ENCODE assay signal across 8 cellular contexts in the genomic region with DNA sequence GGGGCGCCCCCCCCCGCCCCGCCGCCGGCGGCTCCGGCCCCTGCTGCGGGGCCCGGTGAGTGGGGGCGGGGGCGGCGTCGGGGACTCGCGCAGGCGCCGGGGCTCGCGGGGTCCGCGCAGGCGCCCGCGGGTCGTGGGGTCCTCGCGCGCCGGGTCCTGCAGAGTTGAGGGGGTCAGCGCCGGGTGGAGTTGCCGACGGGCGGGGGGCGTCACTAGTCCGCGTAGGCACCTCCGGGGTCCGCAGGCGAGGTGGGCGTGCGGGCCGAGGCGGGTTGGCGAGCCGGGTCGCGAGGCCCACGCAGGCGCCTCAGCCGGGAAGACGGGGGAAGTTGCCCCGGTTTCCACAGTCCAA. TPM values are rescaled to one million over a fixed set of nuclear protein-coding genes. Genes with fewer than 3 reads are reported as not detected.
A peak's percentile ranks its signal among the peaks of the same experiment; 100 is the strongest.
DNase-seq lines count a peak whose midpoint lies in the region; ATAC-seq, FAIRE-seq and TF ChIP-seq lines count a peak whose summit lies in the region.

No MANE protein-coding gene starts in this region.

- peaks cover 43% of the 10 kb centered on the region for H3K4me1 Mint-ChIP-seq in stimulated activated naive CD8-positive, alpha-beta T cell treated with anti-CD3 and anti-CD28 coated beads, Interleukin-15, amount 100 ng/mL, for 72 hours

- no peak for TF ChIP-seq POLR2A in lower leg skin (IDR thresholded peaks at IDR 0.05)

- no peaks in the 10 kb centered on the region for H3K27me3 Mint-ChIP-seq in stimulated activated naive CD8-positive, alpha-beta T cell treated with anti-CD3 and anti-CD28 coated beads, Interleukin-15, amount 100 ng/mL, for 72 hours

- no peaks in the 10 kb centered on the region for H3K27me3 ChIP-seq in bronchial epithelial cell (ENCODE audit: control insufficient read depth, insufficient read depth, low read length)

- H3K4me3 Mint-ChIP-seq in stimulated activated naive CD8-positive, alpha-beta T cell treated with anti-CD3 and anti-CD28 coated beads, Interleukin-15, amount 100 ng/mL, for 72 hours, result peak overlapping the region; percentile 92 to 97

- no peak for FAIRE-seq in bronchial epithelial cell (lab: Jason Lieb, UNC)

- intact Hi-C loops in lower leg skin (cut with DNase I; ENCODE audit: low total_unique reads), result no loop called here

- H3K27ac Mint-ChIP-seq in stimulated activated naive CD8-positive, alpha-beta T cell treated with anti-CD3 and anti-CD28 coated beads, Interleukin-15, amount 100 ng/mL, for 72 hours, result peak overlapping the region in 1 of 2 donors; percentile 99

- TF ChIP-seq CTCF in GM12864 (IDR thresholded peaks at IDR 0.05; ENCODE audit: low read depth, low read length, missing control alignments) (no peak), bronchial epithelial cell (IDR thresholded peaks at IDR 0.05; ENCODE audit: insufficient read depth, low read length, severe bottlenecking) (no peak), lower leg skin (IDR thresholded peaks at IDR 0.05) (no peak)

- WGBS in lower leg skin, 2 donors, result 0% methylated on average over 1 to 31 of the region's 53 CpGs

- H3K9me3 Mint-ChIP-seq in stimulated activated naive CD8-positive, alpha-beta T cell treated with anti-CD3 and anti-CD28 coated beads, Interleukin-15, amount 100 ng/mL, for 72 hours, result no peaks in the 10 kb centered on the region

- DNase-seq in GM12864 (ENCODE audit: low read depth) (no peak), RPMI8226 (peak; percentile 30), bronchial epithelial cell (ENCODE audit: low read depth) (no peak), lower leg skin (ENCODE audit: low spot score in 2 of 2) (no peak), dermis blood vessel endothelial cell (no peak), cortex of kidney (lab: John Stamatoyannopoulos, UW) (no peak)
- DNase-seq in stimulated activated naive CD8-positive, alpha-beta T cell treated with anti-CD3 and anti-CD28 coated beads, Interleukin-15, amount 100 ng/mL, for 72 hours, result no peak

- peaks cover 6% of the 10 kb centered on the region for H3K36me3 ChIP-seq in bronchial epithelial cell (ENCODE audit: control insufficient read depth, insufficient read depth, low read length)

- H3K4me3 ChIP-seq in GM12864 (ENCODE audit: low read depth, low read length) (peak overlapping the region; percentile 93), bronchial epithelial cell (ENCODE audit: low read depth, low read length) (peak overlapping the region; percentile 88), lower leg skin (ENCODE audit: low read depth, poor library complexity, severe bottlenecking) (peak overlapping the region; percentile 79)

- peak; percentile 8 for ATAC-seq in HG02610 (IDR thresholded peaks at IDR 0.05; ENCODE audit: unreplicated experiment)
- ATAC-seq in stimulated activated naive CD8-positive, alpha-beta T cell treated with anti-CD3 and anti-CD28 coated beads, Interleukin-15, amount 100 ng/mL, for 72 hours, result peak; percentile 5

RNA-seq across cellular contexts. Expression of gene PPP6R1, which starts 0.4 kb away (rescaled TPM):
- total RNA-seq in bronchial epithelial cell, result 15.5 and 27.1 TPM in 2 replicates
- total RNA-seq in lower leg skin, result 10 to 100 TPM; 29.4 to 47.9 (median 37.5) TPM
- total RNA-seq in dermis blood vessel endothelial cell, result 23.8 and 54.5 TPM in 2 replicates

RNA-seq across cellular contexts. Expression of gene HSPBP1, which starts 21.5 kb away (rescaled TPM):
- total RNA-seq in bronchial epithelial cell (37.1 and 41.6 TPM in 2 replicates), lower leg skin (10 to 100 TPM; 17.8 to 35.5 (median 25.6) TPM), dermis blood vessel endothelial cell (23.5 and 41.4 TPM in 2 replicates)

RNA-seq across cellular contexts. Expression of gene BRSK1, which starts 25.3 kb away (rescaled TPM):
- total RNA-seq in bronchial epithelial cell (0.51 and 0.53 TPM in 2 replicates), lower leg skin (1 to 10 TPM in 1 of 4 donors, under 1 TPM in 1, not detected in 2; 0.44 to 4.6 TPM), dermis blood vessel endothelial cell (0.79 and 2.2 TPM in 2 replicates)

RNA-seq across cellular contexts. Expression of gene TMEM86B, which starts 29.9 kb away (rescaled TPM):
- 0.53 and 1.4 TPM in 2 replicates for total RNA-seq in bronchial epithelial cell
- 1 to 10 TPM; 1.1 to 2.4 (median 1.6) TPM for total RNA-seq in lower leg skin
- total RNA-seq in dermis blood vessel endothelial cell, result 1.0 and 1.1 TPM in 2 replicates

RNA-seq across cellular contexts. Expression of gene PTPRH, which starts 49.2 kb away (rescaled TPM):
- total RNA-seq in bronchial epithelial cell (3.9 and 7.4 TPM in 2 replicates), lower leg skin (1 to 10 TPM in 1 of 4 donors, under 1 TPM in 3; 0.22 to 1.3 (median 0.52) TPM), dermis blood vessel endothelial cell (0.17 and 0.19 TPM in 2 replicates)
